In genomic region chr7:9835204-9835603, GRCh38 we compare ENCODE assay signal across 23 cellular contexts.
DNase-seq lines count a peak whose midpoint lies in the region; FAIRE-seq and TF ChIP-seq lines count a peak whose summit lies in the region.
"Had no signal": no experiment of that assay in that cellular context is flagged by ENCODE, and none has a peak within 500 bp of the region (broad histone marks: within the 10 kb centered on the region; RNA-seq: fewer than 3 reads in every experiment).

No MANE protein-coding gene starts in this region.

- TF ChIP-seq POLR2A in prostate gland (IDR thresholded peaks at IDR 0.05) = no peak

- 43% methylated on average over 3 of the region's 3 CpGs for WGBS in prostate gland

- intact Hi-C loops in prostate gland (cut with DNase I) = no loop called here

- H3K27me3 Mint-ChIP-seq in osteocyte (ENCODE audit: unreplicated experiment) = no peaks in the 10 kb centered on the region

- no peak for TF ChIP-seq CTCF in LNCaP clone FGC (IDR thresholded peaks at IDR 0.05; ENCODE audit: control insufficient read depth, extremely low read depth, insufficient read depth)
- no peak for TF ChIP-seq CTCF in bronchial epithelial cell (IDR thresholded peaks at IDR 0.05; ENCODE audit: insufficient read depth, low read length, severe bottlenecking)
- no peak for TF ChIP-seq CTCF in prostate gland (IDR thresholded peaks at IDR 0.05)
- TF ChIP-seq CTCF in osteocyte (IDR thresholded peaks at IDR 0.05) = no peak

- FAIRE-seq in bronchial epithelial cell (lab: Jason Lieb, UNC) = no peak
- FAIRE-seq: GM19239, H1 had no signal

- DNase-seq in NCI-H526 (lab: John Stamatoyannopoulos, UW) = peak; percentile 20 to 54
- DNase-seq in NCI-H526 treated with DMSO at 0.1 percent for 48 hours (lab: John Stamatoyannopoulos, UW) = no peak
- DNase-seq in LNCaP clone FGC (ENCODE audit: low read depth) = peak; percentile 64
- peak; percentile 18 for DNase-seq in bronchial epithelial cell (ENCODE audit: low read depth)
- DNase-seq in prostate gland (ENCODE audit: low spot score) = peak; percentile 8
- no peak for DNase-seq in DMS79 treated with DMSO at 0.1 percent for 48 hours (lab: John Stamatoyannopoulos, UW)
- DNase-seq in medulla oblongata (ENCODE audit: extremely low spot score) = no peak
- no peak for DNase-seq in osteocyte (ENCODE audit: extremely low spot score, unreplicated experiment)
- DNase-seq: AML-193; C1 segment of cervical spinal cord; CD8-positive, alpha-beta T cell; DMS153; EL; GF-D8; IMR-90; MV-4-11; NCI-H1436; NCI-H187 treated with DMSO at 0.1 percent for 48 hours; NCI-H82; OCI-M1 had no signal

- no peak overlapping the region for H3K27ac ChIP-seq in prostate gland

- H3K9me3 Mint-ChIP-seq in osteocyte (ENCODE audit: unreplicated experiment) = peaks cover 2% of the 10 kb centered on the region

- no peaks in the 10 kb centered on the region for H3K9me3 ChIP-seq in prostate gland

- H3K4me3 Mint-ChIP-seq in osteocyte (ENCODE audit: unreplicated experiment) = no peak overlapping the region
- H3K4me3 Mint-ChIP-seq: CD8-positive, alpha-beta T cell; T-helper 1 cell treated with Interleukin-12 subunit alpha and Interleukin-12 subunit beta and Interleukin-4 antibody, amounts not matched to agents 30 μg/mL and 1 μg/mL, for 36 hours had no signal

- no peaks in the 10 kb centered on the region for H3K4me1 Mint-ChIP-seq in osteocyte (ENCODE audit: unreplicated experiment)

- no peak overlapping the region for H3K27ac Mint-ChIP-seq in osteocyte (ENCODE audit: unreplicated experiment)
- H3K27ac Mint-ChIP-seq: CD8-positive, alpha-beta T cell; T-helper 1 cell treated with Interleukin-12 subunit alpha and Interleukin-12 subunit beta and Interleukin-4 antibody, amounts not matched to agents 30 μg/mL and 1 μg/mL, for 36 hours had no signal

- H3K4me3 ChIP-seq in LNCaP clone FGC (ENCODE audit: low read depth, low read length) = no peak overlapping the region
- no peak overlapping the region for H3K4me3 ChIP-seq in bronchial epithelial cell (ENCODE audit: low read depth, low read length)
- no peak overlapping the region for H3K4me3 ChIP-seq in prostate gland

- H3K36me3 Mint-ChIP-seq in osteocyte (ENCODE audit: unreplicated experiment) = no peaks in the 10 kb centered on the region
- H3K36me3 Mint-ChIP-seq: CD8-positive, alpha-beta T cell had no signal

- H3K36me3 ChIP-seq in bronchial epithelial cell (ENCODE audit: control insufficient read depth, insufficient read depth, low read length) (no peaks in the 10 kb centered on the region), prostate gland (no peaks in the 10 kb centered on the region)

- no peaks in the 10 kb centered on the region for H3K4me1 ChIP-seq in prostate gland (replicated peaks)

- H3K27me3 ChIP-seq in bronchial epithelial cell (ENCODE audit: control insufficient read depth, insufficient read depth, low read length) (no peaks in the 10 kb centered on the region), prostate gland (replicated peaks; ENCODE audit: insufficient read depth) (no peaks in the 10 kb centered on the region)

Comparison
In these comparisons a context has a peak if more than half of its experiments do, and no peak if none do; other contexts are left out.
1. DNase-seq: peak in NCI-H526 (2 of 2), LNCaP clone FGC (single experiment), bronchial epithelial cell (single experiment) and prostate gland (single experiment); none in NCI-H526 treated with DMSO at 0.1 percent for 48 hours (single experiment), DMS79 treated with DMSO at 0.1 percent for 48 hours (single experiment), medulla oblongata (single experiment) and osteocyte (single experiment).